ENCODE assay signal across 1 cellular context in the genomic region with DNA sequence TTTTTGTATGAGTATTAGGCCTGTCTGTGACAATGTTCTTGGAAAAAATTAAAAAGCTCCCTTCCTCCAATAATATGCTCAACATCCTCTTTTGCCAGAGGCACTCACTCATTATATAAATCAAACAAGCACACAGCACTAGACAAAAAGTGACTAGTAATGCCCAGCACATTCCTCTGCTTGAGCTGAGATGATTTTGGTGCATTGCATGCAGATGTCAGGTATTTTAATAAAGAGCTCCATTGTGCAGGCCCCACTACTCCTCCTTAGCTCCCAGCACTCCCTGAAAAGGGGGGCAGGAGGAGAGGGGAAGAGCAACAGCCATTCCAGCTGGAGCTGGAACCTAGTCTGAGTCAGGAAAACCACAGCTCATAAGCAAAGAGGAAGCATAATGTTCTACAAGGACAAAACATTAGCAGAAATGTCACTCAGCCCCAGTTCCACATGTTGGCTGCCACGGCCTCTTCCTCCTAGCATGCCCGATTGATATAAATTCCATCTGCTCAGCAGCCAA.
TF ChIP-seq lines count a peak whose summit lies in the region.

No MANE protein-coding gene starts in this region.

TF ChIP-seq in HepG2, 621 proteins besides CTCF, POLR2A, EP300 and RAD21 (continued from another document):
- TF ChIP-seq, protein P1, sequence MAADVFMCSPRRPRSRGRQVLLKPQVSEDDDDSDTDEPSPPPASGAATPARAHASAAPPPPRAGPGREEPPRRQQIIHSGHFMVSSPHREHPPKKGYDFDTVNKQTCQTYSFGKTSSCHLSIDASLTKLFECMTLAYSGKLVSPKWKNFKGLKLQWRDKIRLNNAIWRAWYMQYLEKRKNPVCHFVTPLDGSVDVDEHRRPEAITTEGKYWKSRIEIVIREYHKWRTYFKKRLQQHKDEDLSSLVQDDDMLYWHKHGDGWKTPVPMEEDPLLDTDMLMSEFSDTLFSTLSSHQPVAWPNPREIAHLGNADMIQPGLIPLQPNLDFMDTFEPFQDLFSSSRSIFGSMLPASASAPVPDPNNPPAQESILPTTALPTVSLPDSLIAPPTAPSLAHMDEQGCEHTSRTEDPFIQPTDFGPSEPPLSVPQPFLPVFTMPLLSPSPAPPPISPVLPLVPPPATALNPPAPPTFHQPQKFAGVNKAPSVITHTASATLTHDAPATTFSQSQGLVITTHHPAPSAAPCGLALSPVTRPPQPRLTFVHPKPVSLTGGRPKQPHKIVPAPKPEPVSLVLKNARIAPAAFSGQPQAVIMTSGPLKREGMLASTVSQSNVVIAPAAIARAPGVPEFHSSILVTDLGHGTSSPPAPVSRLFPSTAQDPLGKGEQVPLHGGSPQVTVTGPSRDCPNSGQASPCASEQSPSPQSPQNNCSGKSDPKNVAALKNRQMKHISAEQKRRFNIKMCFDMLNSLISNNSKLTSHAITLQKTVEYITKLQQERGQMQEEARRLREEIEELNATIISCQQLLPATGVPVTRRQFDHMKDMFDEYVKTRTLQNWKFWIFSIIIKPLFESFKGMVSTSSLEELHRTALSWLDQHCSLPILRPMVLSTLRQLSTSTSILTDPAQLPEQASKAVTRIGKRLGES (CRISPR knock-in tag; IDR thresholded peaks at IDR 0.05; ENCODE audit: borderline replicate concordance), result no peak
- TF ChIP-seq NR2F2 (IDR thresholded peaks at IDR 0.05; ENCODE audit: borderline replicate concordance, low read depth) (no peak), ZNF577 (CRISPR knock-in tag; IDR thresholded peaks at IDR 0.05; ENCODE audit: borderline replicate concordance, low read depth) (no peak), ETV5 (CRISPR knock-in tag; IDR thresholded peaks at IDR 0.05; ENCODE audit: borderline replicate concordance) (no peak), ZFYVE20 (CRISPR knock-in tag; IDR thresholded peaks at IDR 0.05; ENCODE audit: borderline replicate concordance, low read depth) (no peak), ZNF570 (CRISPR knock-in tag; IDR thresholded peaks at IDR 0.05; ENCODE audit: borderline replicate concordance) (no peak), ERF (CRISPR knock-in tag; IDR thresholded peaks at IDR 0.05) (no peak), ZKSCAN5 (CRISPR knock-in tag; IDR thresholded peaks at IDR 0.05) (no peak)
- TF ChIP-seq, protein P2, sequence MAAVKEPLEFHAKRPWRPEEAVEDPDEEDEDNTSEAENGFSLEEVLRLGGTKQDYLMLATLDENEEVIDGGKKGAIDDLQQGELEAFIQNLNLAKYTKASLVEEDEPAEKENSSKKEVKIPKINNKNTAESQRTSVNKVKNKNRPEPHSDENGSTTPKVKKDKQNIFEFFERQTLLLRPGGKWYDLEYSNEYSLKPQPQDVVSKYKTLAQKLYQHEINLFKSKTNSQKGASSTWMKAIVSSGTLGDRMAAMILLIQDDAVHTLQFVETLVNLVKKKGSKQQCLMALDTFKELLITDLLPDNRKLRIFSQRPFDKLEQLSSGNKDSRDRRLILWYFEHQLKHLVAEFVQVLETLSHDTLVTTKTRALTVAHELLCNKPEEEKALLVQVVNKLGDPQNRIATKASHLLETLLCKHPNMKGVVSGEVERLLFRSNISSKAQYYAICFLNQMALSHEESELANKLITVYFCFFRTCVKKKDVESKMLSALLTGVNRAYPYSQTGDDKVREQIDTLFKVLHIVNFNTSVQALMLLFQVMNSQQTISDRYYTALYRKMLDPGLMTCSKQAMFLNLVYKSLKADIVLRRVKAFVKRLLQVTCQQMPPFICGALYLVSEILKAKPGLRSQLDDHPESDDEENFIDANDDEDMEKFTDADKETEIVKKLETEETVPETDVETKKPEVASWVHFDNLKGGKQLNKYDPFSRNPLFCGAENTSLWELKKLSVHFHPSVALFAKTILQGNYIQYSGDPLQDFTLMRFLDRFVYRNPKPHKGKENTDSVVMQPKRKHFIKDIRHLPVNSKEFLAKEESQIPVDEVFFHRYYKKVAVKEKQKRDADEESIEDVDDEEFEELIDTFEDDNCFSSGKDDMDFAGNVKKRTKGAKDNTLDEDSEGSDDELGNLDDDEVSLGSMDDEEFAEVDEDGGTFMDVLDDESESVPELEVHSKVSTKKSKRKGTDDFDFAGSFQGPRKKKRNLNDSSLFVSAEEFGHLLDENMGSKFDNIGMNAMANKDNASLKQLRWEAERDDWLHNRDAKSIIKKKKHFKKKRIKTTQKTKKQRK (IDR thresholded peaks at IDR 0.05; ENCODE audit: low read length), result no peak
- TF ChIP-seq, protein P3, sequence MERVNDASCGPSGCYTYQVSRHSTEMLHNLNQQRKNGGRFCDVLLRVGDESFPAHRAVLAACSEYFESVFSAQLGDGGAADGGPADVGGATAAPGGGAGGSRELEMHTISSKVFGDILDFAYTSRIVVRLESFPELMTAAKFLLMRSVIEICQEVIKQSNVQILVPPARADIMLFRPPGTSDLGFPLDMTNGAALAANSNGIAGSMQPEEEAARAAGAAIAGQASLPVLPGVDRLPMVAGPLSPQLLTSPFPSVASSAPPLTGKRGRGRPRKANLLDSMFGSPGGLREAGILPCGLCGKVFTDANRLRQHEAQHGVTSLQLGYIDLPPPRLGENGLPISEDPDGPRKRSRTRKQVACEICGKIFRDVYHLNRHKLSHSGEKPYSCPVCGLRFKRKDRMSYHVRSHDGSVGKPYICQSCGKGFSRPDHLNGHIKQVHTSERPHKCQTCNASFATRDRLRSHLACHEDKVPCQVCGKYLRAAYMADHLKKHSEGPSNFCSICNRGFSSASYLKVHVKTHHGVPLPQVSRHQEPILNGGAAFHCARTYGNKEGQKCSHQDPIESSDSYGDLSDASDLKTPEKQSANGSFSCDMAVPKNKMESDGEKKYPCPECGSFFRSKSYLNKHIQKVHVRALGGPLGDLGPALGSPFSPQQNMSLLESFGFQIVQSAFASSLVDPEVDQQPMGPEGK (CRISPR knock-in tag; IDR thresholded peaks at IDR 0.05), result no peak
